In the genomic region with DNA sequence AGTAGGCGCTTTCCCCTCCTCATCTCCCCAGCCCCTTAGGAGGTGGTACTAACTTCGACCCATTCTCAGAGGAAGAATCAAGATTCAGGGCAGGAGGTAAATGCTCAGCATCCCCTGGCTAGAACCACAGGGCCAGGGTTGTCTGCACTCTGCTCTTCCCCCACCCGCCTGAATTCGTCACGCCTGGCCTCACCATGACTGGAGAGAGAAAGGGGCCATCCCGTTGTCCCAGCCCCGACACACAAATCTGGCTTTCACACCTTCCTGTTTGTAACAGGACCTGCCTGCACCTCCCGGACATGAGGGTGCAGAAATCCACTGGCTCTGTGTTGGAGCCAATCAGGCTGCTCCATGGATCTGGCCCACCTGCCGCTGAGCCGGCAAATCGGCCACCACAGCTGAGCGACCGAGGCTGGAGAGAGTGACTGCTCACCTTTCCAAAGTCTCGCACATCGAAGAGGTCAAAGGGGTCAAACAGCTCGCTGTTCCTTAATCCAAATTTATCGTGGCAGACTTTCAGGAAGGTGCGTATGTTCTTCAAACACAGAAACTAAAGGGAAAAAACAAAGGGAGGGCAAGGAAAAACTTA, we compare ENCODE assay signal across 1 cellular context.
TF ChIP-seq lines count a peak whose summit lies in the region.

No MANE protein-coding gene starts in this region.

TF ChIP-seq in GM23338, 12 proteins besides CTCF, POLR2A, EP300 and RAD21 (continued from another document):
- no peak for TF ChIP-seq EZH2phosphoT487 (IDR thresholded peaks at IDR 0.05; ENCODE audit: unreplicated experiment)
- no peak for TF ChIP-seq NANOG (IDR thresholded peaks at IDR 0.05; ENCODE audit: borderline replicate concordance)
